Comparison of ENCODE assay signal across 10 cellular contexts in genomic region chr5:1010181-1010510, GRCh38. TPM values are rescaled to one million over a fixed set of nuclear protein-coding genes. Genes with fewer than 3 reads are reported as not detected.
A peak's percentile ranks its signal among the peaks of the same experiment; 100 is the strongest.
DNase-seq lines count a peak whose midpoint lies in the region; ATAC-seq and TF ChIP-seq lines count a peak whose summit lies in the region.
"Had no signal": no experiment of that assay in that cellular context is flagged by ENCODE, and none has a peak within 500 bp of the region (broad histone marks: within the 10 kb centered on the region; RNA-seq: fewer than 3 reads in every experiment).

No MANE protein-coding gene starts in this region.

- peaks cover 34 to 78% (median 49%) of the 10 kb centered on the region in 11 experiments for H3K27me3 ChIP-seq in BLaER1 treated with 17β-estradiol and CSF1 and Interleukin-3, amounts not matched to agents 10 nM and 100 nM

- no peak for ATAC-seq in HG02588 (IDR thresholded peaks at IDR 0.05; ENCODE audit: unreplicated experiment)

- POLR2A ChIA-PET in HEK293 (lab: Yijun Ruan, JAX), result interaction anchor here (0.8 kb wide), 1 partner anchor 108 kb away, joined by 3 read pairs; no protein-coding TSS in a partner anchor

- peak overlapping the region in 2 of 11 experiments; percentile 55 to 65; a peak in 2 of 22 replicates for H3K27ac ChIP-seq in BLaER1 treated with 17β-estradiol and CSF1 and Interleukin-3, amounts not matched to agents 10 nM and 100 nM
- no peak overlapping the region for H3K27ac ChIP-seq in HEK293 (ENCODE audit: extremely low read depth, low read depth, low read length)
- no peak overlapping the region for H3K27ac ChIP-seq in VCaP
- H3K27ac ChIP-seq: coronary artery had no signal

- peak overlapping the region in 8 of 10 experiments; percentile 56 to 74 (median 66); a peak in 10 of 20 replicates for H3K4me3 ChIP-seq in BLaER1 treated with 17β-estradiol and CSF1 and Interleukin-3, amounts not matched to agents 10 nM and 100 nM
- no peak overlapping the region for H3K4me3 ChIP-seq in HEK293 (ENCODE audit: low read depth, low read length)

- no peaks in the 10 kb centered on the region for H3K9me3 ChIP-seq in BLaER1 treated with 17β-estradiol and CSF1 and Interleukin-3, amounts not matched to agents 10 nM and 100 nM (replicated peaks in 1 of 11)
- H3K9me3 ChIP-seq in HEK293 (ENCODE audit: control insufficient read depth, insufficient read depth, low read depth, low read length), result no peaks in the 10 kb centered on the region

- H4K20me1 ChIP-seq in BLaER1 treated with 17β-estradiol and CSF1 and Interleukin-3, amounts not matched to agents 10 nM and 100 nM, result peaks cover 0 to 91% (median 60%) of the 10 kb centered on the region in 11 experiments; a peak in 18 of 22 replicates

- 0 out of 22 replicates have a peak, but pooled peaks cover 0 to 10% (median 0%) of the 10 kb centered on the region in 11 experiments for H3K36me3 ChIP-seq in BLaER1 treated with 17β-estradiol and CSF1 and Interleukin-3, amounts not matched to agents 10 nM and 100 nM
- peaks cover 0 to 38% of the 10 kb centered on the region in 2 experiments; a peak in 1 of 3 replicates for H3K36me3 ChIP-seq in HEK293 (ENCODE audit: control insufficient read depth in 2 of 2, insufficient read depth in 1 of 2, low read length in 2 of 2)

- peak; percentile 45 for DNase-seq in mesenteric fat pad (ENCODE audit: low spot score)
- DNase-seq in NCI-H1092 treated with DMSO at 0.1 percent for 48 hours (lab: John Stamatoyannopoulos, UW), result no peak
- DNase-seq in hippocampal formation (lab: John Stamatoyannopoulos, UW), result no peak
- DNase-seq in HPDE6-E6E7 (ENCODE audit: extremely low spot score), result no peak
- DNase-seq: stimulated activated naive B cell treated with anti-CD40 and anti-IgM and Interleukin-4, amounts not matched to agents 10 μg/mL and 1 μg/mL and 100 μg/mL, for 72 hours had no signal

- TF ChIP-seq CTCF in HEK293 (tag by site-specific recombination; IDR thresholded peaks at IDR 0.05) (peak; percentile 53), VCaP (conservative IDR thresholded peaks at IDR 0.05) (peak; percentile 58)

- H3K4me1 ChIP-seq in BLaER1 treated with 17β-estradiol and CSF1 and Interleukin-3, amounts not matched to agents 10 nM and 100 nM, result peaks cover 36 to 96% (median 93%) of the 10 kb centered on the region in 10 experiments
- H3K4me1 ChIP-seq in HEK293 (ENCODE audit: control insufficient read depth, insufficient read depth, low read length), result peaks cover 19% of the 10 kb centered on the region

- CTCF ChIA-PET in HEK293 (lab: Yijun Ruan, JAX), result interaction anchor here (0.5 to 6.7 kb wide), 25 partner anchors 10 to 950 kb away, joined by 3 to 90 read pairs (median 5); no protein-coding TSS in a partner anchor

- peak overlapping the region; percentile 97 to 100 (median 99); a peak in 21 of 22 replicates for H3K4me2 ChIP-seq in BLaER1 treated with 17β-estradiol and CSF1 and Interleukin-3, amounts not matched to agents 10 nM and 100 nM

- H3K9ac ChIP-seq in BLaER1 treated with 17β-estradiol and CSF1 and Interleukin-3, amounts not matched to agents 10 nM and 100 nM, result peak overlapping the region in 7 of 11 experiments; percentile 18 to 80 (median 67); a peak in 9 of 22 replicates

TF ChIP-seq in HEK293, 187 proteins besides CTCF, POLR2A, EP300 and RAD21:
- peak; percentile 91 for TF ChIP-seq ZNF18 (tag by site-specific recombination; IDR thresholded peaks at IDR 0.05)
- TF ChIP-seq ZNF521 (tag by site-specific recombination; IDR thresholded peaks at IDR 0.05), result no peak

RNA-seq across cellular contexts. Expression of gene NKD2, which starts 1.5 kb away (rescaled TPM):
- total RNA-seq in mesenteric fat pad, result 17.1 TPM
